Comparison of ENCODE assay signal across 1 cellular context in genomic region chr12:56221233-56221756, GRCh38.
TF ChIP-seq lines count a peak whose summit lies in the region.

No MANE protein-coding gene starts in this region.

TF ChIP-seq in endothelial cell of umbilical vein, 7 proteins besides CTCF, POLR2A, EP300 and RAD21:
- no peak for TF ChIP-seq POLR2AphosphoS5 (IDR thresholded peaks at IDR 0.05; ENCODE audit: insufficient read depth, low read depth, low read length)
- TF ChIP-seq EZH2 (IDR thresholded peaks at IDR 0.05; ENCODE audit: borderline replicate concordance, low read depth, low read length, severe bottlenecking), result no peak
- TF ChIP-seq FOS (IDR thresholded peaks at IDR 0.05; ENCODE audit: borderline replicate concordance, insufficient read depth, low read length), result no peak
- TF ChIP-seq JUN (IDR thresholded peaks at IDR 0.05; ENCODE audit: borderline replicate concordance, insufficient read depth, insufficient read length, low read depth), result no peak
- TF ChIP-seq GATA2 (IDR thresholded peaks at IDR 0.05; ENCODE audit: insufficient read depth, insufficient read length, low read depth, low read length), result no peak
- no peak for TF ChIP-seq MYC (IDR thresholded peaks at IDR 0.05; ENCODE audit: low read depth, low read length)
- TF ChIP-seq MAX (IDR thresholded peaks at IDR 0.05; ENCODE audit: insufficient read depth, insufficient read length), result no peak
